Comparison of ENCODE assay signal across 8 cellular contexts in genomic region chr1:19312782-19313635, GRCh38. TPM values are rescaled to one million over a fixed set of nuclear protein-coding genes. Genes with fewer than 3 reads are reported as not detected.
DNase-seq lines count a peak whose midpoint lies in the region; ATAC-seq and TF ChIP-seq lines count a peak whose summit lies in the region.

No MANE protein-coding gene starts in this region.

- H3K27ac Mint-ChIP-seq in progenitor cell of endocrine pancreas, result peak overlapping the region; percentile 89

- peak; percentile 16 for DNase-seq in RWPE2 (ENCODE audit: low spot score)
- DNase-seq in esophagus squamous epithelium (lab: John Stamatoyannopoulos, UW), result no peak
- no peak for DNase-seq in progenitor cell of endocrine pancreas (ENCODE audit: low spot score, unreplicated experiment)
- no peak for DNase-seq in NCI-H187 (lab: John Stamatoyannopoulos, UW)
- no peak for DNase-seq in amniotic stem cell (lab: John Stamatoyannopoulos, UW)
- no peak for DNase-seq in KG1 (lab: John Stamatoyannopoulos, UW)

- peaks cover 30% of the 10 kb centered on the region for H3F3A ChIP-seq in DOHH2 (ENCODE audit: control insufficient read depth, insufficient read depth)

- H3K4me3 ChIP-seq in DOHH2 (ENCODE audit: low read length) (peak overlapping the region; percentile 94), RWPE2 (ENCODE audit: severe bottlenecking) (peak overlapping the region; percentile 86), esophagus squamous epithelium (peak overlapping the region; percentile 71 to 98 (median 89))

- 47 to 56% methylated on average over 14 to 18 of the region's 20 CpGs for WGBS in esophagus squamous epithelium, 2 donors

- no peaks in the 10 kb centered on the region for H3K9me3 Mint-ChIP-seq in progenitor cell of endocrine pancreas (ENCODE audit: low read depth)

- H3K9me2 ChIP-seq in DOHH2 (replicated peaks; ENCODE audit: control insufficient read depth, low read length), result no peaks in the 10 kb centered on the region

- no peak for TF ChIP-seq POLR2A in esophagus squamous epithelium (IDR thresholded peaks at IDR 0.05)

- H3K4me1 ChIP-seq in DOHH2 (ENCODE audit: control insufficient read depth, low read length) (peaks cover 62% of the 10 kb centered on the region), RWPE2 (ENCODE audit: insufficient read depth, poor library complexity, severe bottlenecking) (peaks cover 6% of the 10 kb centered on the region), esophagus squamous epithelium (peaks cover 16 to 66% (median 17%) of the 10 kb centered on the region in 3 donors)

- ATAC-seq in GM21737 (IDR thresholded peaks at IDR 0.05; ENCODE audit: unreplicated experiment) (peak; percentile 9), RWPE2 (ENCODE audit: low read depth) (no peak)

- H3K4me1 Mint-ChIP-seq in progenitor cell of endocrine pancreas (ENCODE audit: low read depth), result peaks cover 15% of the 10 kb centered on the region

- peaks cover 4% of the 10 kb centered on the region for H3K36me3 Mint-ChIP-seq in progenitor cell of endocrine pancreas (ENCODE audit: insufficient read depth)

- peak overlapping the region; percentile 83 for H3K4me3 Mint-ChIP-seq in progenitor cell of endocrine pancreas (ENCODE audit: low read depth)

- intact Hi-C loops in esophagus squamous epithelium (cut with DNase I), result no loop called here

- peaks cover 14% of the 10 kb centered on the region for H3K36me3 ChIP-seq in DOHH2 (ENCODE audit: control insufficient read depth, low read length)
- H3K36me3 ChIP-seq in RWPE2 (ENCODE audit: low read depth), result peaks cover 8% of the 10 kb centered on the region
- H3K36me3 ChIP-seq in esophagus squamous epithelium, result peaks cover 4 to 21% (median 4%) of the 10 kb centered on the region in 3 donors

- H3K27me3 ChIP-seq in DOHH2 (ENCODE audit: control insufficient read depth, low read length) (no peaks in the 10 kb centered on the region), RWPE2 (ENCODE audit: insufficient read depth, poor library complexity, severe bottlenecking) (no peaks in the 10 kb centered on the region), esophagus squamous epithelium (no peaks in the 10 kb centered on the region)

- H3K9me3 ChIP-seq in DOHH2 (ENCODE audit: control insufficient read depth, insufficient read depth, low read length) (no peaks in the 10 kb centered on the region), RWPE2 (ENCODE audit: severe bottlenecking) (no peaks in the 10 kb centered on the region), esophagus squamous epithelium (no peaks in the 10 kb centered on the region)

- no peaks in the 10 kb centered on the region for H3K27me3 Mint-ChIP-seq in progenitor cell of endocrine pancreas

- TF ChIP-seq CTCF in DOHH2 (IDR thresholded peaks at IDR 0.05; ENCODE audit: low read depth, low read length, poor library complexity, severe bottlenecking) (no peak), RWPE2 (IDR thresholded peaks at IDR 0.05; ENCODE audit: poor library complexity, severe bottlenecking) (no peak), esophagus squamous epithelium (IDR thresholded peaks at IDR 0.05) (no peak), progenitor cell of endocrine pancreas (IDR thresholded peaks at IDR 0.05; ENCODE audit: unreplicated experiment) (no peak)

- H3K79me2 ChIP-seq in DOHH2 (ENCODE audit: control insufficient read depth, low read length), result peaks cover 27% of the 10 kb centered on the region

- no peaks in the 10 kb centered on the region for H4K20me1 ChIP-seq in DOHH2 (ENCODE audit: control insufficient read depth, insufficient read depth, low read depth, low read length)

- peak overlapping the region; percentile 86 for H3K27ac ChIP-seq in DOHH2 (ENCODE audit: low read depth, low read length)
- H3K27ac ChIP-seq in RWPE2 (ENCODE audit: poor library complexity, severe bottlenecking), result peak overlapping the region; percentile 53
- H3K27ac ChIP-seq in esophagus squamous epithelium, result peak overlapping the region; percentile 85 to 92 (median 89)

- H3K4me2 ChIP-seq in DOHH2 (ENCODE audit: low read length), result peak overlapping the region; percentile 97

RNA-seq across cellular contexts. Expression of gene SLC66A1, which starts 0.9 kb away (rescaled TPM):
- total RNA-seq in esophagus squamous epithelium (10 to 100 TPM in 2 of 4 donors, 1 to 10 TPM in 2; 6.8 to 14.3 (median 10.3) TPM), progenitor cell of endocrine pancreas (25.7 and 26.7 TPM in 2 replicates)

RNA-seq across cellular contexts. Expression of gene AKR7A2, which starts 1.1 kb away (rescaled TPM):
- 10 to 100 TPM; 57.7 to 93.4 (median 70.3) TPM for total RNA-seq in esophagus squamous epithelium
- 53.7 and 55.8 TPM in 2 replicates for total RNA-seq in progenitor cell of endocrine pancreas

RNA-seq across cellular contexts. Expression of gene AKR7A3, which starts 24.4 kb away (rescaled TPM):
- 1 to 10 TPM in 3 of 4 donors, under 1 TPM in 1; 0.50 to 2.4 (median 2.0) TPM for total RNA-seq in esophagus squamous epithelium
- 2.1 and 2.7 TPM in 2 replicates for total RNA-seq in progenitor cell of endocrine pancreas
